In genomic region chr17:42529054-42529453, GRCh38 we compare ENCODE assay signal across 16 cellular contexts.
"Had no signal": no experiment of that assay in that cellular context is flagged by ENCODE, and none has a peak within 500 bp of the region (broad histone marks: within the 10 kb centered on the region; RNA-seq: fewer than 3 reads in every experiment).

No MANE protein-coding gene starts in this region.

- H3K4me3 Mint-ChIP-seq: activated T-cell treated with anti-CD3 and anti-CD28 coated beads, Interleukin-2, amount 50 U/mL, for 72 hours; nephron progenitor cell had no signal

- H3K27ac Mint-ChIP-seq: activated T-cell treated with anti-CD3 and anti-CD28 coated beads, Interleukin-2, amount 50 U/mL, for 72 hours; nephron progenitor cell had no signal

- DNase-seq: activated CD4-positive, alpha-beta T cell treated with anti-CD3 and anti-CD28 coated beads, Interleukin-2, amount 50 U/mL, for 4 hours; activated gamma-delta T cell treated with Interleukin-2 at 50 U/mL for 16 hours; activated T-cell treated with anti-CD3 and anti-CD28 coated beads, Interleukin-2, amount 50 U/mL, for 72 hours; amniotic stem cell; cortex of kidney; effector CD8-positive, alpha-beta T cell; hypothalamus; mucosa of descending colon; nephron progenitor cell; stimulated activated CD4-positive, alpha-beta T cell treated with anti-CD3 and anti-CD28 coated beads, Interleukin-4, amount 100 ng/mL, for 24 hours; stimulated activated naive CD8-positive, alpha-beta T cell treated with anti-CD3 and anti-CD28 coated beads, Interleukin-15, amount 100 ng/mL, for 72 hours; T-helper 2 cell; testis had no signal

- H3K27me3 Mint-ChIP-seq: central memory CD8-positive, alpha-beta T cell had no signal

- H3K4me3 ChIP-seq: body of pancreas, lung, mucosa of descending colon, testis had no signal

- H3K9me3 ChIP-seq: body of pancreas, mucosa of descending colon, testis had no signal

- ATAC-seq: activated T-cell treated with anti-CD3 and anti-CD28 coated beads, Interleukin-2, amount 50 U/mL, for 72 hours; body of pancreas; mucosa of descending colon; stimulated activated naive CD8-positive, alpha-beta T cell treated with anti-CD3 and anti-CD28 coated beads, Interleukin-15, amount 100 ng/mL, for 72 hours had no signal

- H3K9me3 Mint-ChIP-seq: activated T-cell treated with anti-CD3 and anti-CD28 coated beads, Interleukin-2, amount 50 U/mL, for 72 hours; central memory CD8-positive, alpha-beta T cell; nephron progenitor cell; stimulated activated naive CD8-positive, alpha-beta T cell treated with anti-CD3 and anti-CD28 coated beads, Interleukin-15, amount 100 ng/mL, for 72 hours had no signal

- H3K27ac ChIP-seq: testis had no signal

- H3K27me3 ChIP-seq: body of pancreas, testis had no signal
